ENCODE assay signal across 31 cellular contexts in the genomic region with DNA sequence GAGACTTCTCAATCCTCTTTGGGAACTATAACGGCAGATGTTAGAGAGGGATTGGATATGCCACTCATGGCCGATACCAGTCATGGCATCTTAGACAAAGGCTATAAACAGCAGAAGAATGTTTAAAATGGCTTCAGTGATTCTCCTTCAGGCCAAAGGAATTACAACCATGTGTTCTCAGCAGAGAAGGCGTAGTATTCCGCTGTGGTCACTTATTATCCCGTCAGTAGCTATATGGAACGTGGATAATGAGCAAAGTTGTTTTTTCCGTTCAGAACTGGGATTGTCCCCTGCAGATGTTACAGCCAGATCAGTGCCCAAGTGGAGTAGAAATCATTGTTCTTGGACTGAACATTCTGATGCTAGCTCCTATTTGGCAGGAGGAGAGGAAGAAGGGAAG. TPM values are rescaled to one million over a fixed set of nuclear protein-coding genes. Genes with fewer than 3 reads are reported as not detected.
"Had no signal": no experiment of that assay in that cellular context is flagged by ENCODE, and none has a peak within 500 bp of the region (broad histone marks: within the 10 kb centered on the region; RNA-seq: fewer than 3 reads in every experiment).

No MANE protein-coding gene starts in this region.

- H3K4me1 ChIP-seq: breast epithelium, colonic mucosa, esophagus squamous epithelium, foreskin keratinocyte, left lung, neural progenitor cell, testis had no signal

- H3K9me3 ChIP-seq: breast epithelium, colonic mucosa, esophagus squamous epithelium, left lung, testis had no signal

- H3K9ac ChIP-seq: neural progenitor cell had no signal

- H3K4me3 ChIP-seq: breast epithelium, colonic mucosa, esophagus squamous epithelium, left lung, lung, neural progenitor cell, testis had no signal

- H3K36me3 ChIP-seq: breast epithelium, colonic mucosa, esophagus squamous epithelium, left lung, neural progenitor cell had no signal

- H3K27ac ChIP-seq: breast epithelium, colonic mucosa, esophagus squamous epithelium, foreskin keratinocyte, left lung, neural progenitor cell, testis, VCaP had no signal

- ATAC-seq: activated naive CD4-positive, alpha-beta T cell treated with anti-CD3 and anti-CD28 coated beads, Interleukin-2, amount 50 U/mL, for 72 hours; activated T-helper 17 cell treated with anti-CD3 and anti-CD28 coated beads, Interleukin-2, amount 50 U/mL, for 72 hours; foreskin keratinocyte; left lung; naive thymus-derived CD4-positive, alpha-beta T cell; sciatic nerve; stimulated activated naive B cell treated with anti-CD40 and anti-IgM and Interleukin-4, amounts not matched to agents 10 μg/mL and 1 μg/mL and 100 μg/mL, for 72 hours; T-cell had no signal

- H2AFZ ChIP-seq: neural progenitor cell had no signal

- H3K27me3 ChIP-seq: breast epithelium, colonic mucosa, left lung, neural progenitor cell, testis had no signal

- H3K4me2 ChIP-seq: neural progenitor cell had no signal

- DNase-seq: activated CD4-positive, alpha-beta T cell treated with anti-CD3 and anti-CD28 coated beads, Interleukin-2, amount 50 U/mL, for 4 hours; activated CD4-positive, CD25-positive, alpha-beta regulatory T cell treated with anti-CD3 and anti-CD28 coated beads, Interleukin-2, amount 50 U/mL, for 72 hours; activated CD8-positive, alpha-beta memory T cell treated with anti-CD3 and anti-CD28 coated beads for 24 hours; activated CD8-positive, alpha-beta memory T cell treated with anti-CD3 and anti-CD28 coated beads, Interleukin-2, amount 50 U/mL, for 4 hours; activated T-cell treated with anti-CD3 and anti-CD28 coated beads, Interleukin-2, amount 50 U/mL, for 24 hours; colonic mucosa; esophagus squamous epithelium; foreskin keratinocyte; immature natural killer cell; kidney glomerular epithelial cell; left lung; naive thymus-derived CD4-positive, alpha-beta T cell; posterior cingulate gyrus; stimulated activated CD4-positive, alpha-beta T cell treated with anti-CD3 and anti-CD28 coated beads, Interleukin-2, amount 100 ng/mL, for 48 hours; stimulated activated CD8-positive, alpha-beta memory T cell treated with anti-CD3 and anti-CD28 coated beads, Interleukin-4, amount 100 ng/mL, for 48 hours; stimulated activated naive B cell treated with anti-CD40 and anti-IgM and Interleukin-4, amounts not matched to agents 10 μg/mL and 1 μg/mL and 100 μg/mL, for 72 hours; T-cell; testis had no signal

RNA-seq across cellular contexts. Expression of gene TEX36, which starts 43.1 kb away (rescaled TPM):
- total RNA-seq: activated naive CD4-positive, alpha-beta T cell treated with anti-CD3 and anti-CD28 coated beads, Interleukin-2, amount 50 U/mL, for 72 hours; activated T-helper 17 cell treated with anti-CD3 and anti-CD28 coated beads, Interleukin-2, amount 50 U/mL, for 72 hours; astrocyte; breast epithelium; colonic mucosa; esophagus squamous epithelium; foreskin keratinocyte; glomerular endothelial cell; lung; mesenteric fat pad; mucosa of gallbladder; naive thymus-derived CD4-positive, alpha-beta T cell; omental fat pad; renal cortical epithelial cell; sciatic nerve; T-cell had no signal
- polyA plus RNA-seq: foreskin keratinocyte; immature natural killer cell; lung; naive thymus-derived CD4-positive, alpha-beta T cell had no signal
